17 cellular contexts compared by ENCODE assay signal in the genomic region with DNA sequence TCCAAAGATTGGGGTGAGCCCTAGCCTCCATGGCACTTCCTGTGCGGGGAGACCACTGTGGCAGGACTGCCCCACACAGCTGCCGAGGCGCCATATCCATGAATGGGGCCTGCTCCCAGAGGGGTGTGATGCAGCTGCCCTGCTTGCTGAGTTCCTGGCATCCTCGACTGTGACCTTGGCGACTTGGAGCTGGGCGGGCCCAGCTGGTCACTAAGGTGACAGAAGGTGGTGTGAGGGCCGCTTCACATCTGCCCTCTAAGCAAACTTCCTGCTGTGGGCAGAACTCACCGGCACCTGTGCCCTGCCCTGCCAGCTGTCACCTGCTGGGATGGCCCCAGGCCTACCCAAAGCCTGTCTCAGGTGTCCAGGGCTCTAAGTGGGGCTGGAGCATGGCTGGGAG.
DNase-seq lines count a peak whose midpoint lies in the region; ATAC-seq and FAIRE-seq lines count a peak whose summit lies in the region.
"Had no signal": no experiment of that assay in that cellular context is flagged by ENCODE, and none has a peak within 500 bp of the region (broad histone marks: within the 10 kb centered on the region; RNA-seq: fewer than 3 reads in every experiment).

No MANE protein-coding gene starts in this region.

- no peak for ATAC-seq in GM19035 (IDR thresholded peaks at IDR 0.05; ENCODE audit: unreplicated experiment)
- no peak for ATAC-seq in GM21786 (IDR thresholded peaks at IDR 0.05; ENCODE audit: unreplicated experiment)
- ATAC-seq in GM18873 (IDR thresholded peaks at IDR 0.05; ENCODE audit: low FRiP score, unreplicated experiment): no peak
- ATAC-seq: A549; activated CD8-positive, alpha-beta T cell treated with anti-CD3 and anti-CD28 coated beads for 36 hours; gastrocnemius medialis; Panc1; T-cell had no signal

- DNase-seq in NCI-H2171 treated with DMSO at 0.1 percent for 48 hours (lab: John Stamatoyannopoulos, UW) (peak; percentile 41), NCI-H2171 (lab: John Stamatoyannopoulos, UW) (no peak), NCI-H774 (lab: John Stamatoyannopoulos, UW) (peak; percentile 96), urothelium cell line (ENCODE audit: low spot score) (no peak)
- DNase-seq: activated CD8-positive, alpha-beta T cell treated with anti-CD3 and anti-CD28 coated beads for 36 hours; amniotic stem cell; gastrocnemius medialis; H9; mesendoderm; NCI-H446; T-cell had no signal

- peak; percentile 96 for FAIRE-seq in islet of Langerhans (lab: Jason Lieb, UNC)
- FAIRE-seq in urothelium cell line (lab: Jason Lieb, UNC): peak; percentile 5
- FAIRE-seq: A549 had no signal

Comparison
In these comparisons a context has a peak if more than half of its experiments do, and no peak if none do; other contexts are left out.
1. DNase-seq: peak in NCI-H2171 treated with DMSO at 0.1 percent for 48 hours (single experiment) and NCI-H774 (single experiment); none in NCI-H2171 (single experiment) and urothelium cell line (single experiment).